Comparison of ENCODE assay signal across 8 cellular contexts in genomic region chr19:52691215-52691610, GRCh38. TPM values are rescaled to one million over a fixed set of nuclear protein-coding genes. Genes with fewer than 3 reads are reported as not detected.
A peak's percentile ranks its signal among the peaks of the same experiment; 100 is the strongest.
DNase-seq lines count a peak whose midpoint lies in the region; ATAC-seq and TF ChIP-seq lines count a peak whose summit lies in the region.

No MANE protein-coding gene starts in this region.

- H3K27ac Mint-ChIP-seq in T-cell, result peak overlapping the region; percentile 75 to 94

- peaks cover 16% of the 10 kb centered on the region for H3K36me3 ChIP-seq in DOHH2 (ENCODE audit: control insufficient read depth, low read length)
- no peaks in the 10 kb centered on the region for H3K36me3 ChIP-seq in esophagus squamous epithelium
- no peaks in the 10 kb centered on the region for H3K36me3 ChIP-seq in psoas muscle (ENCODE audit: insufficient read depth in 1 of 2, low read depth in 1 of 2)

- H3K9me3 ChIP-seq in DOHH2 (ENCODE audit: control insufficient read depth, insufficient read depth, low read length), result no peaks in the 10 kb centered on the region
- no peaks in the 10 kb centered on the region for H3K9me3 ChIP-seq in esophagus squamous epithelium
- H3K9me3 ChIP-seq in psoas muscle, result no peaks in the 10 kb centered on the region

- H3K79me2 ChIP-seq in DOHH2 (ENCODE audit: control insufficient read depth, low read length), result peaks cover 36% of the 10 kb centered on the region

- POLR2A ChIA-PET in T-cell (lab: Charles Lee), result no interaction called here

- H3K27ac ChIP-seq in DOHH2 (ENCODE audit: low read depth, low read length), result peak overlapping the region; percentile 64; the same call in 1 of the 2 replicates
- peak overlapping the region; percentile 86 to 95 (median 88) for H3K27ac ChIP-seq in esophagus squamous epithelium
- peak overlapping the region; percentile 72 for H3K27ac ChIP-seq in psoas muscle

- peak overlapping the region; percentile 93 for H3K4me3 ChIP-seq in DOHH2 (ENCODE audit: low read length)
- peak overlapping the region; percentile 38 to 82 (median 60) for H3K4me3 ChIP-seq in esophagus squamous epithelium
- H3K4me3 ChIP-seq in psoas muscle, result peak overlapping the region; percentile 69

- no peak for DNase-seq in T-cell
- DNase-seq in esophagus squamous epithelium (lab: John Stamatoyannopoulos, UW), result no peak
- DNase-seq in psoas muscle, result peak in 1 of 2 donors; percentile 15

- H3K4me3 Mint-ChIP-seq in T-cell, result peak overlapping the region; percentile 88 to 95 (median 91)

- H3F3A ChIP-seq in DOHH2 (ENCODE audit: control insufficient read depth, insufficient read depth), result peaks cover 3% of the 10 kb centered on the region; the same call in 1 of the 2 replicates

- TF ChIP-seq POLR2A in esophagus squamous epithelium (IDR thresholded peaks at IDR 0.05), result no peak

- no peaks in the 10 kb centered on the region for H3K27me3 Mint-ChIP-seq in T-cell

- no peaks in the 10 kb centered on the region for H3K27me3 ChIP-seq in DOHH2 (ENCODE audit: control insufficient read depth, low read length)
- no peaks in the 10 kb centered on the region for H3K27me3 ChIP-seq in esophagus squamous epithelium
- peaks cover 0 to 12% (median 0%) of the 10 kb centered on the region in 3 donors for H3K27me3 ChIP-seq in psoas muscle (ENCODE audit: insufficient read depth in 3 of 3, low read length in 2 of 3)

- no peaks in the 10 kb centered on the region for H4K20me1 ChIP-seq in DOHH2 (ENCODE audit: control insufficient read depth, insufficient read depth, low read depth, low read length)

- CTCF ChIA-PET in T-cell (lab: Charles Lee), result no interaction called here

- H3K4me1 ChIP-seq in DOHH2 (ENCODE audit: control insufficient read depth, low read length) (peaks cover 26% of the 10 kb centered on the region), esophagus squamous epithelium (peaks cover 0 to 42% (median 6%) of the 10 kb centered on the region in 3 donors), psoas muscle (peaks cover 4% of the 10 kb centered on the region)

- H3K4me1 Mint-ChIP-seq in T-cell, result peaks cover 29 to 32% (median 29%) of the 10 kb centered on the region in 3 donors

- intact Hi-C loops in esophagus squamous epithelium (cut with DNase I) (no loop called here), psoas muscle (cut with DNase I) (loop anchor here in 1 of 2 donors (2.0 kb wide), 1 partner anchor 44 kb away; the partner anchor contains the start of gene ZNF611)

- no peaks in the 10 kb centered on the region for H3K36me3 Mint-ChIP-seq in T-cell

- no peaks in the 10 kb centered on the region for H3K9me2 ChIP-seq in DOHH2 (replicated peaks; ENCODE audit: control insufficient read depth, low read length)

- WGBS in esophagus squamous epithelium, 2 donors, result 54 to 59% methylated on average over 10 to 12 of the region's 15 CpGs
- WGBS in psoas muscle, 3 donors, result 22 to 26% (median 25%) methylated on average over 15 of the region's 15 CpGs

- no peak for ATAC-seq in T-cell (replicated peaks in 1 of 4)
- no peak for ATAC-seq in psoas muscle
- ATAC-seq in GM19467 (IDR thresholded peaks at IDR 0.05; ENCODE audit: unreplicated experiment), result no peak
- no peak for ATAC-seq in HG03097 (IDR thresholded peaks at IDR 0.05; ENCODE audit: low FRiP score, unreplicated experiment)
- no peak for ATAC-seq in HG03565 (IDR thresholded peaks at IDR 0.05; ENCODE audit: unreplicated experiment)
- ATAC-seq in GM21526 (IDR thresholded peaks at IDR 0.05; ENCODE audit: low FRiP score, unreplicated experiment), result no peak

- TF ChIP-seq CTCF in DOHH2 (IDR thresholded peaks at IDR 0.05; ENCODE audit: low read depth, low read length, poor library complexity, severe bottlenecking), result no peak
- no peak for TF ChIP-seq CTCF in esophagus squamous epithelium (IDR thresholded peaks at IDR 0.05)
- TF ChIP-seq CTCF in psoas muscle (IDR thresholded peaks at IDR 0.05), result no peak

- no peaks in the 10 kb centered on the region for H3K9me3 Mint-ChIP-seq in T-cell

- H3K4me2 ChIP-seq in DOHH2 (ENCODE audit: low read length), result peak overlapping the region; percentile 96

RNA-seq across cellular contexts. Expression of gene ZNF611, which starts 43.6 kb away (rescaled TPM):
- 10 to 100 TPM; 31.5 to 46.2 (median 37.0) TPM for total RNA-seq in T-cell
- total RNA-seq in esophagus squamous epithelium, result 1 to 10 TPM; 4.9 to 8.7 (median 7.9) TPM
- total RNA-seq in psoas muscle, result 1 to 10 TPM; 2.5 to 4.8 (median 4.1) TPM
- polyA plus RNA-seq in psoas muscle, result 1 to 10 TPM; 1.4 to 9.2 (median 1.6) TPM

RNA-seq across cellular contexts. Expression of gene ZNF83, which starts 53.1 kb away (rescaled TPM):
- 10 to 100 TPM; 63.9 to 99.4 (median 84.6) TPM for total RNA-seq in T-cell
- 10 to 100 TPM; 10.3 to 45.8 (median 15.8) TPM for total RNA-seq in esophagus squamous epithelium
- total RNA-seq in psoas muscle, result 10 to 100 TPM in 1 of 4 donors, 1 to 10 TPM in 3; 3.9 to 11.5 (median 4.5) TPM
- polyA plus RNA-seq in psoas muscle, result 10 to 100 TPM in 1 of 3 donors, 1 to 10 TPM in 2; 4.5 to 10.2 (median 7.7) TPM
